In the genomic region with DNA sequence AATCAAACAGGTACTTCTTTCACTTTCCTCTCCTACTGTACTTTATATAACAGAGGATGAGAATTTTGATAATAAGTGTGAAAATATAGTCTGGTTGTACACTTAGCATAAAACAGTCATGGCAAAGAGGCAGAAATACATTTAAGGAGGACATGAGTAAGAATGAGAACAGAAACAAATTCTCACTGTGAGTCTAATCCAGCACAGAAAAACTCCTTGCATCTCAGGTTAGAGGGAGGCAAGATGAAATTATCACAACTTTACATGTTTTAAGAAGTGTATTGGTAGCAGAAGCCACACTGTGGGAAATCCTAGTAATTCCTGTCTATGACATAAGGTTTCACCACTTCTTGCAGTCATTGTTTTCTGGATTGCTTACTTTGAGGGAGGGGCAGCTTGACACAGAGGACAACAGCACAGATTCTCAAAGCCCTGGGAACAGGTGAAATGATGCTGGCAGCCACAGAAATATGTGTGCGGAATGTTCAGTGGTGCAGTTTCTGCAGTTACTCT, we compare ENCODE assay signal across 24 cellular contexts.
DNase-seq lines count a peak whose midpoint lies in the region; ATAC-seq and TF ChIP-seq lines count a peak whose summit lies in the region.
"Had no signal": no experiment of that assay in that cellular context is flagged by ENCODE, and none has a peak within 500 bp of the region (broad histone marks: within the 10 kb centered on the region; RNA-seq: fewer than 3 reads in every experiment).

No MANE protein-coding gene starts in this region.

- peak overlapping the region; percentile 48 for H2AFZ ChIP-seq in neural progenitor cell (replicated peaks)

- H3K27me3 Mint-ChIP-seq in neural progenitor cell (ENCODE audit: insufficient read depth, low read depth) = no peaks in the 10 kb centered on the region
- H3K27me3 Mint-ChIP-seq: CD4-positive, alpha-beta memory T cell; IgD-negative memory B cell had no signal

- H3K27ac Mint-ChIP-seq in neural progenitor cell = no peak overlapping the region
- H3K27ac Mint-ChIP-seq: CD14-positive monocyte; CD4-positive, alpha-beta memory T cell; HFFc6; IgD-negative memory B cell had no signal

- peak; percentile 0 for DNase-seq in DMS53 (lab: John Stamatoyannopoulos, UW)
- no peak for DNase-seq in DMS53 treated with DMSO at 0.1 percent for 48 hours (lab: John Stamatoyannopoulos, UW; ENCODE audit: unreplicated experiment)
- no peak for DNase-seq in neural progenitor cell (ENCODE audit: low spot score)
- no peak for DNase-seq in SHP77 treated with DMSO at 0.1 percent for 48 hours (lab: John Stamatoyannopoulos, UW)
- DNase-seq in Ammon's horn (ENCODE audit: low spot score) = no peak
- no peak for DNase-seq in superior temporal gyrus (ENCODE audit: extremely low spot score)
- DNase-seq: AML-193; CD4-positive, alpha-beta memory T cell; DMS153; DND-41; EL; GOT3; H7; HFFc6; KBM-7 had no signal

- no peaks in the 10 kb centered on the region for H3K9me3 ChIP-seq in neural progenitor cell (ENCODE audit: low read depth)
- H3K9me3 ChIP-seq: A549, BLaER1 had no signal

- H3K4me1 ChIP-seq in neural progenitor cell = no peaks in the 10 kb centered on the region
- H3K4me1 ChIP-seq: A549, BLaER1 had no signal

- no peaks in the 10 kb centered on the region for H3K36me3 ChIP-seq in neural progenitor cell
- H3K36me3 ChIP-seq: BLaER1 had no signal

- no peak overlapping the region for H3K27ac ChIP-seq in neural progenitor cell
- H3K27ac ChIP-seq: 22Rv1, A549, BLaER1 had no signal

- no peaks in the 10 kb centered on the region for H3K4me1 Mint-ChIP-seq in neural progenitor cell
- H3K4me1 Mint-ChIP-seq: CD14-positive monocyte; CD4-positive, alpha-beta memory T cell; IgD-negative memory B cell had no signal

- H3K9ac ChIP-seq in neural progenitor cell = no peak overlapping the region
- H3K9ac ChIP-seq: BLaER1 had no signal

- no peaks in the 10 kb centered on the region for H3F3A ChIP-seq in neural progenitor cell (ENCODE audit: low read depth)

- ATAC-seq in GM18858 (IDR thresholded peaks at IDR 0.05; ENCODE audit: unreplicated experiment) (peak; percentile 46), HG03432 (IDR thresholded peaks at IDR 0.05; ENCODE audit: unreplicated experiment) (peak; percentile 47)
- ATAC-seq: A549, HCT116, HepG2 had no signal

- no peaks in the 10 kb centered on the region for H3K9me3 Mint-ChIP-seq in neural progenitor cell

- H3K36me3 Mint-ChIP-seq in neural progenitor cell = no peaks in the 10 kb centered on the region
- H3K36me3 Mint-ChIP-seq: CD14-positive monocyte; CD4-positive, alpha-beta memory T cell; IgD-negative memory B cell had no signal

- no peaks in the 10 kb centered on the region for H4K20me1 ChIP-seq in neural progenitor cell (ENCODE audit: low read depth)
- H4K20me1 ChIP-seq: BLaER1 had no signal

- H3K79me2 ChIP-seq in neural progenitor cell (ENCODE audit: low read depth) = no peaks in the 10 kb centered on the region

- H3K4me3 ChIP-seq in neural progenitor cell = no peak overlapping the region
- H3K4me3 ChIP-seq: A549, BLaER1 had no signal

- no peak overlapping the region for H3K4me2 ChIP-seq in neural progenitor cell
- H3K4me2 ChIP-seq: A549, BLaER1 had no signal

- TF ChIP-seq CTCF in neural progenitor cell (IDR thresholded peaks at IDR 0.05) = no peak

- H3K27me3 ChIP-seq in neural progenitor cell = no peaks in the 10 kb centered on the region
- H3K27me3 ChIP-seq: BLaER1 had no signal

- H3K4me3 Mint-ChIP-seq in neural progenitor cell = no peak overlapping the region
- H3K4me3 Mint-ChIP-seq: CD14-positive monocyte; CD4-positive, alpha-beta memory T cell; HFFc6; IgD-negative memory B cell had no signal
